8 cellular contexts compared by ENCODE assay signal in genomic region chr2:86194751-86195054, GRCh38. TPM values are rescaled to one million over a fixed set of nuclear protein-coding genes. Genes with fewer than 3 reads are reported as not detected.
A peak's percentile ranks its signal among the peaks of the same experiment; 100 is the strongest.
DNase-seq lines count a peak whose midpoint lies in the region; ATAC-seq, FAIRE-seq and TF ChIP-seq lines count a peak whose summit lies in the region.

No MANE protein-coding gene starts in this region.

- H3K9me3 ChIP-seq in adrenal gland (replicated peaks in 1 of 3) (no peaks in the 10 kb centered on the region), keratinocyte (ENCODE audit: control insufficient read depth, low read depth, low read length) (no peaks in the 10 kb centered on the region)

- dilution Hi-C loops in keratinocyte (cut with MboI; ENCODE audit: extremely low pct_ligation_motif_present, low sequenced_read_pairs), result no loop called here

- H3K4me3 ChIP-seq in H7 (ENCODE audit: insufficient read depth, low read depth, low read length) (peak overlapping the region; percentile 100), adrenal gland (peak overlapping the region in 2 of 4 donors; percentile 86 to 99), keratinocyte (ENCODE audit: control insufficient read depth in 2 of 3, extremely low read depth in 1 of 3, insufficient read depth in 2 of 3, low read depth in 1 of 3, low read length in 3 of 3) (peak overlapping the region; percentile 77 to 82 (median 79))

- no peak for TF ChIP-seq POLR2A in adrenal gland (IDR thresholded peaks at IDR 0.05)

- peak overlapping the region; percentile 96 for H3K9ac ChIP-seq in keratinocyte (ENCODE audit: control insufficient read depth, extremely low read depth, insufficient read depth, low read length)

- H3K79me2 ChIP-seq in keratinocyte (ENCODE audit: control insufficient read depth, insufficient read depth, low read length), result peaks cover 55% of the 10 kb centered on the region

- TF ChIP-seq CTCF in 22Rv1 (IDR thresholded peaks at IDR 0.05), result no peak
- no peak for TF ChIP-seq CTCF in adrenal gland (IDR thresholded peaks at IDR 0.05)
- TF ChIP-seq CTCF in keratinocyte (optimal IDR thresholded peaks at IDR 0.05 in 1 of 3, IDR thresholded peaks at IDR 0.05 in 1 of 3, conservative IDR thresholded peaks at IDR 0.05 in 1 of 3; ENCODE audit: extremely low read depth in 1 of 3, insufficient read depth in 2 of 3, low read length in 3 of 3), result no peak

- H3K4me1 Mint-ChIP-seq in stimulated activated naive CD8-positive, alpha-beta T cell treated with anti-CD3 and anti-CD28 coated beads, Interleukin-15, amount 100 ng/mL, for 72 hours, result peaks cover 69% of the 10 kb centered on the region

- H3K36me3 ChIP-seq in H7 (replicated peaks; ENCODE audit: control insufficient read depth, insufficient read depth, low read length), result peaks cover 4% of the 10 kb centered on the region; the same call in 1 of the 2 replicates
- H3K36me3 ChIP-seq in adrenal gland (replicated peaks in 1 of 2), result no peaks in the 10 kb centered on the region
- peaks cover 0 to 1% of the 10 kb centered on the region in 2 experiments for H3K36me3 ChIP-seq in keratinocyte (ENCODE audit: control insufficient read depth in 2 of 2, extremely low read depth in 1 of 2, insufficient read depth in 2 of 2, low read length in 2 of 2)

- H3K27me3 ChIP-seq in H7 (ENCODE audit: control insufficient read depth, insufficient read depth, low read length) (no peaks in the 10 kb centered on the region), adrenal gland (no peaks in the 10 kb centered on the region), keratinocyte (ENCODE audit: control insufficient read depth, extremely low read depth, insufficient read depth, low read length) (no peaks in the 10 kb centered on the region)

- peak overlapping the region; percentile 90 to 99 for H3K27ac Mint-ChIP-seq in stimulated activated naive CD8-positive, alpha-beta T cell treated with anti-CD3 and anti-CD28 coated beads, Interleukin-15, amount 100 ng/mL, for 72 hours

- peaks cover 7% of the 10 kb centered on the region for H4K20me1 ChIP-seq in keratinocyte (ENCODE audit: control insufficient read depth, extremely low read depth, insufficient read depth, low read length)

- WGBS in adrenal gland, 4 donors, result 0 to 2% (median 1%) methylated on average over 9 to 17 of the region's 17 CpGs

- H2AFZ ChIP-seq in keratinocyte (ENCODE audit: control insufficient read depth, low read length), result no peak overlapping the region

- no peak for FAIRE-seq in keratinocyte (lab: Jason Lieb, UNC)

- peaks cover 21 to 48% of the 10 kb centered on the region in 2 donors for H3K4me1 ChIP-seq in adrenal gland (replicated peaks in 1 of 2)
- H3K4me1 ChIP-seq in keratinocyte (ENCODE audit: control insufficient read depth, extremely low read depth, insufficient read depth, low read length), result peaks cover 15% of the 10 kb centered on the region

- H3K27me3 Mint-ChIP-seq in stimulated activated naive CD8-positive, alpha-beta T cell treated with anti-CD3 and anti-CD28 coated beads, Interleukin-15, amount 100 ng/mL, for 72 hours, result no peaks in the 10 kb centered on the region

- H3K9me3 Mint-ChIP-seq in stimulated activated naive CD8-positive, alpha-beta T cell treated with anti-CD3 and anti-CD28 coated beads, Interleukin-15, amount 100 ng/mL, for 72 hours, result no peaks in the 10 kb centered on the region

- no peak for ATAC-seq in stimulated activated naive CD8-positive, alpha-beta T cell treated with anti-CD3 and anti-CD28 coated beads, Interleukin-15, amount 100 ng/mL, for 72 hours
- no peak for ATAC-seq in GM21526 (IDR thresholded peaks at IDR 0.05; ENCODE audit: low FRiP score, unreplicated experiment)

- peak overlapping the region; percentile 85 for H3K4me2 ChIP-seq in keratinocyte (ENCODE audit: control insufficient read depth, extremely low read depth, insufficient read depth, low read depth, low read length)

- H3K27ac ChIP-seq in 22Rv1 (peak overlapping the region; percentile 99), adrenal gland (peak overlapping the region; percentile 98 to 100 (median 100)), keratinocyte (ENCODE audit: control insufficient read depth, insufficient read depth, low read length) (peak overlapping the region; percentile 92)

- no peaks in the 10 kb centered on the region for H3K9me1 ChIP-seq in keratinocyte (ENCODE audit: control insufficient read depth, extremely low read depth, insufficient read depth, low read length)

- intact Hi-C loops in adrenal gland (cut with DNase I), result no loop called here

- no peak for DNase-seq in H7
- DNase-seq in adrenal gland, result peak; percentile 95 to 99 (median 98)
- DNase-seq in keratinocyte (ENCODE audit: low read depth, low spot score), result no peak
- no peak for DNase-seq in stimulated activated naive CD8-positive, alpha-beta T cell treated with anti-CD3 and anti-CD28 coated beads, Interleukin-15, amount 100 ng/mL, for 72 hours
- DNase-seq in activated effector memory CD4-positive, alpha-beta T cell treated with anti-CD3 and anti-CD28 coated beads, Interleukin-2, amount 50 U/mL, for 16 hours, result no peak
- no peak for DNase-seq in AML-193 (lab: John Stamatoyannopoulos, UW)

- H3K4me3 Mint-ChIP-seq in stimulated activated naive CD8-positive, alpha-beta T cell treated with anti-CD3 and anti-CD28 coated beads, Interleukin-15, amount 100 ng/mL, for 72 hours, result peak overlapping the region; percentile 92 to 100

RNA-seq across cellular contexts. Expression of gene IMMT, which starts 0.6 kb away (rescaled TPM):
- total RNA-seq in H7 (2014; rRNA removed; shearing (Covaris generic)), result 104 and 106 TPM in 2 replicates
- total RNA-seq in adrenal gland, result 100 to 1,000 TPM in 6 of 8 donors, 10 to 100 TPM in 2; 94.6 to 161 (median 130) TPM
- polyA plus RNA-seq in adrenal gland (100 to 1,000 TPM in 1 of 3 donors, 10 to 100 TPM in 2; 32.2 to 192 (median 41.4) TPM), keratinocyte (65.2 to 91.5 TPM (median 74.0 TPM) in 3 replicates)
- 82.5 TPM for polyA plus RNA-seq in keratinocyte (2011; ENCODE audit: low read depth)
- 57.7 and 77.3 TPM in 2 replicates for polyA plus RNA-seq in keratinocyte (2011; cell fraction: cytosol; rRNA removed)
- polyA plus RNA-seq in keratinocyte (2011; cell fraction: nucleus; rRNA removed), result 88.2 and 93.2 TPM in 2 replicates
- 51.7 and 87.4 TPM in 2 replicates for polyA plus RNA-seq in keratinocyte (2012; ENCODE audit: low replicate concordance)
- 31.0 to 75.8 TPM (median 47.1 TPM) in 3 replicates for polyA minus RNA-seq in keratinocyte
- polyA minus RNA-seq in keratinocyte (2011; cell fraction: cytosol; rRNA and poly(A)+ RNA removed), result 57.6 TPM
- polyA minus RNA-seq in keratinocyte (2011; cell fraction: nucleus; rRNA and poly(A)+ RNA removed), result 38.9 and 66.7 TPM in 2 replicates

RNA-seq across cellular contexts. Expression of gene MRPL35, which starts 4.6 kb away (rescaled TPM):
- 20.9 and 27.7 TPM in 2 replicates for total RNA-seq in H7 (2014; rRNA removed; shearing (Covaris generic))
- 10 to 100 TPM; 33.3 to 43.4 (median 41.9) TPM for total RNA-seq in adrenal gland
- 100 to 1,000 TPM in 1 of 3 donors, 10 to 100 TPM in 2; 27.6 to 104 (median 32.9) TPM for polyA plus RNA-seq in adrenal gland
- polyA plus RNA-seq in keratinocyte, result 65.3 to 76.4 TPM (median 71.9 TPM) in 3 replicates
- polyA plus RNA-seq in keratinocyte (2011; ENCODE audit: low read depth), result 10.8 TPM
- 50.9 and 76.6 TPM in 2 replicates for polyA plus RNA-seq in keratinocyte (2011; cell fraction: cytosol; rRNA removed)
- 46.7 and 47.5 TPM in 2 replicates for polyA plus RNA-seq in keratinocyte (2011; cell fraction: nucleus; rRNA removed)
- polyA plus RNA-seq in keratinocyte (2012; ENCODE audit: low replicate concordance), result 18.7 and 41.6 TPM in 2 replicates
- polyA minus RNA-seq in keratinocyte, result 23.8 to 48.2 TPM (median 25.5 TPM) in 3 replicates
- polyA minus RNA-seq in keratinocyte (2011; cell fraction: cytosol; rRNA and poly(A)+ RNA removed), result 12.5 TPM
- 14.4 and 23.8 TPM in 2 replicates for polyA minus RNA-seq in keratinocyte (2011; cell fraction: nucleus; rRNA and poly(A)+ RNA removed)

Comparison
In these comparisons a context has a peak if more than half of its experiments do, and no peak if none do; other contexts are left out.
1. DNase-seq: peak in adrenal gland (7 of 7); none in H7 (single experiment), keratinocyte (single experiment), stimulated activated naive CD8-positive, alpha-beta T cell treated with anti-CD3 and anti-CD28 coated beads, Interleukin-15, amount 100 ng/mL, for 72 hours (0 of 2), activated effector memory CD4-positive, alpha-beta T cell treated with anti-CD3 and anti-CD28 coated beads, Interleukin-2, amount 50 U/mL, for 16 hours (single experiment) and AML-193 (0 of 2).
2. Peak in every context shown above with its lines, with median percentiles within 50 percentile points of each other: H3K27ac ChIP-seq.